In the genomic region with DNA sequence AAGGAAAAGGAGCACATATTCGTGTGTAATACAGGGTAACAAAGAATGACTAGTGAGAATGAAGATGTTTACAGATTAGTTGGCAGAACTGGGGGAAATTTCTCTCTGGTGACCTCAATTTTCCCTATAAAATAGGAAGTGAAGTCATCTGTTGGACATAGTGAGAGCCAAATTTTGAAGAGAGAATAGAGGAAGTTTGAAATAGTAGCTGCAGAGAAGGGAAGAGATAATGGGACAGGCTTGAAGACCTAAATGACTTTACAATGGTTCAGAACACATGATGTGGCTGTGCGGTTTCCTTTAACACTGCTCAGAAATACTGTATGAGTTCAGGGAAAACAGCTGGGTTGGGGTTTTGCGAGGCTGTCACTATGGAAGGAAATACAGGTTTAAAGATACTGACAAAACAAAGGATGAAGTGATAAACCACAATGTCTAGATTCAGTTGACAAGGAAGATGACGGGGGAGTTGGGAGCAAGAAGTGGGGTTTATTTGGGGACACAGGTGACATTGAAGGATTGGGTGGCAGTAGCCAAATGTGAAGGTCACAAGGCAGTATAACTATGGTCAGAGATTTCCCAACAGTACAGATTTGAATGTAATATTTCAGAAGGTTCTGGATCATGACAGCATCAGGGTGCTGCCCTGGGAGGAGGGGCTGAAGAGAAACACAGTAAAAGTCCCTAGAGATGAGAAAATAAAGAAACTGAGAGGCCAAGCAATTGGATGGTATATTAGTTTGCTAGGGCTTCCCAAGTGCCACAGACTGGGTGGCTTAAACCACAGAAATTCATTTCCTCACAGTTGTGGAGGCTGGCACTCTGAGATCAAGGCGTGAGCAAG, we compare ENCODE assay signal across 8 cellular contexts.
DNase-seq lines count a peak whose midpoint lies in the region; ATAC-seq, FAIRE-seq and TF ChIP-seq lines count a peak whose summit lies in the region.

No MANE protein-coding gene starts in this region.

- no peaks in the 10 kb centered on the region for H3K9me3 ChIP-seq in psoas muscle

- no peak overlapping the region for H3K4me3 ChIP-seq in bronchial epithelial cell (ENCODE audit: low read depth, low read length)
- H3K4me3 ChIP-seq in psoas muscle: no peak overlapping the region

- H3K36me3 ChIP-seq in bronchial epithelial cell (ENCODE audit: control insufficient read depth, insufficient read depth, low read length) (no peaks in the 10 kb centered on the region), psoas muscle (ENCODE audit: insufficient read depth in 1 of 2, low read depth in 1 of 2) (no peaks in the 10 kb centered on the region)

- H3K4me1 ChIP-seq in psoas muscle: no peaks in the 10 kb centered on the region

- 57 to 61% (median 58%) methylated on average over 5 of the region's 5 CpGs for WGBS in psoas muscle, 3 donors

- intact Hi-C loops in psoas muscle (cut with DNase I): no loop called here

- peak; percentile 60 for FAIRE-seq in bronchial epithelial cell (lab: Jason Lieb, UNC)

- H3K27me3 ChIP-seq in bronchial epithelial cell (ENCODE audit: control insufficient read depth, insufficient read depth, low read length) (no peaks in the 10 kb centered on the region), psoas muscle (ENCODE audit: insufficient read depth in 3 of 3, low read length in 2 of 3) (no peaks in the 10 kb centered on the region)

- DNase-seq in GM19238 (ENCODE audit: insufficient read length, low spot score): peak; percentile 3
- DNase-seq in UCSD-AML1 (lab: John Stamatoyannopoulos, UW; ENCODE audit: unreplicated experiment): peak; percentile 75
- peak; percentile 70 for DNase-seq in bronchial epithelial cell (ENCODE audit: low read depth)
- DNase-seq in psoas muscle: no peak
- DNase-seq in SW 1271 (lab: John Stamatoyannopoulos, UW): no peak
- DNase-seq in inferior parietal cortex (ENCODE audit: extremely low spot score): no peak
- no peak for DNase-seq in NCI-H1105 treated with DMSO at 0.1 percent for 48 hours (lab: John Stamatoyannopoulos, UW)

- no peak for TF ChIP-seq CTCF in bronchial epithelial cell (IDR thresholded peaks at IDR 0.05; ENCODE audit: insufficient read depth, low read length, severe bottlenecking)
- TF ChIP-seq CTCF in psoas muscle (IDR thresholded peaks at IDR 0.05): no peak

- ATAC-seq in HG03159 (IDR thresholded peaks at IDR 0.05; ENCODE audit: unreplicated experiment): peak; percentile 91
- peak; percentile 48 to 72 (median 60) for ATAC-seq in psoas muscle

- peak overlapping the region; percentile 59 for H3K27ac ChIP-seq in psoas muscle

Comparison
In these comparisons a context has a peak if more than half of its experiments do, and no peak if none do; other contexts are left out.
1. DNase-seq: peak in GM19238 (single experiment), UCSD-AML1 (single experiment) and bronchial epithelial cell (single experiment); none in psoas muscle (0 of 2), SW 1271 (0 of 2), inferior parietal cortex (single experiment) and NCI-H1105 treated with DMSO at 0.1 percent for 48 hours (single experiment).